In genomic region chr3:179513867-179514266, GRCh38 we compare ENCODE assay signal across 20 cellular contexts. TPM values are rescaled to one million over a fixed set of nuclear protein-coding genes. Genes with fewer than 3 reads are reported as not detected.
DNase-seq lines count a peak whose midpoint lies in the region; ATAC-seq, FAIRE-seq and TF ChIP-seq lines count a peak whose summit lies in the region.
"Had no signal": no experiment of that assay in that cellular context is flagged by ENCODE, and none has a peak within 500 bp of the region (broad histone marks: within the 10 kb centered on the region; RNA-seq: fewer than 3 reads in every experiment).

No MANE protein-coding gene starts in this region.

- no peaks in the 10 kb centered on the region for H3K4me1 ChIP-seq in foreskin keratinocyte
- H3K4me1 ChIP-seq: Caco-2 had no signal

- ATAC-seq in foreskin keratinocyte = peak; percentile 62

- TF ChIP-seq CTCF in foreskin keratinocyte (conservative IDR thresholded peaks at IDR 0.05) = no peak

- H3K27ac ChIP-seq in foreskin keratinocyte = no peak overlapping the region
- H3K27ac ChIP-seq: HL-60 had no signal

- no peaks in the 10 kb centered on the region for H3K27me3 ChIP-seq in foreskin keratinocyte

- peak; percentile 16 for DNase-seq in AG08396 (ENCODE audit: low spot score)
- peak; percentile 31 for DNase-seq in HT1080 (ENCODE audit: low read depth)
- DNase-seq in amniotic epithelial cell (ENCODE audit: low read depth) = peak; percentile 54
- DNase-seq in foreskin keratinocyte = peak; percentile 16 to 49
- no peak for DNase-seq in central memory CD4-positive, alpha-beta T cell
- no peak for DNase-seq in stimulated activated CD4-positive, alpha-beta T cell treated with anti-CD3 and anti-CD28 coated beads, Interleukin-4, amount 100 ng/mL, for 4 hours
- DNase-seq in HK-2 (ENCODE audit: unreplicated experiment) = no peak
- no peak for DNase-seq in RCC 7860 (ENCODE audit: low spot score)
- DNase-seq: Caco-2; CD4-positive, alpha-beta T cell; DMS53; Kasumi-1; NCI-H1105; NCI-H1694; NCI-H2081 treated with DMSO at 0.1 percent for 48 hours; NCI-H748 treated with DMSO at 0.1 percent for 48 hours; NK-92 treated with Interleukin-12 subunit alpha and Interleukin-12 subunit beta, amount 100 ng/mL, for 24 hours had no signal

- no peak for FAIRE-seq in RCC 7860 (lab: Jason Lieb, UNC)
- FAIRE-seq: H54, HTR-8/SVneo had no signal

RNA-seq across cellular contexts. Expression of gene ACTL6A, which starts 48.9 kb away (rescaled TPM):
- 135 and 170 TPM in 2 replicates for total RNA-seq in HT1080 (2014; rRNA removed; shearing (Covaris generic))
- 181 and 268 TPM in 2 replicates for polyA plus RNA-seq in HT1080 (2015; cell fraction: cytosol; rRNA removed)
- polyA plus RNA-seq in HT1080 (2015; cell fraction: nucleus; rRNA removed) = 239 and 333 TPM in 2 replicates
- total RNA-seq in foreskin keratinocyte = 80.6 and 84.4 TPM in 2 replicates
- 62.2 and 72.5 TPM in 2 replicates for polyA plus RNA-seq in foreskin keratinocyte

Comparison
In these comparisons a context has a peak if more than half of its experiments do, and no peak if none do; other contexts are left out.
1. DNase-seq: peak in AG08396 (single experiment), HT1080 (single experiment), amniotic epithelial cell (single experiment) and foreskin keratinocyte (2 of 2); none in central memory CD4-positive, alpha-beta T cell (single experiment), stimulated activated CD4-positive, alpha-beta T cell treated with anti-CD3 and anti-CD28 coated beads, Interleukin-4, amount 100 ng/mL, for 4 hours (0 of 2), HK-2 (single experiment) and RCC 7860 (single experiment).